Comparison of ENCODE assay signal across 9 cellular contexts in genomic region chr4:87014284-87014782, GRCh38.
DNase-seq lines count a peak whose midpoint lies in the region; ATAC-seq, FAIRE-seq and TF ChIP-seq lines count a peak whose summit lies in the region.
"Had no signal": no experiment of that assay in that cellular context is flagged by ENCODE, and none has a peak within 500 bp of the region (broad histone marks: within the 10 kb centered on the region; RNA-seq: fewer than 3 reads in every experiment).

No MANE protein-coding gene starts in this region.

- intact Hi-C loops in CD4-positive, alpha-beta memory T cell (cut with micrococcal nuclease), result no loop called here
- intact Hi-C loops in PC-9 (cut with micrococcal nuclease; ENCODE audit: unreplicated experiment) (no loop called here), pancreas (cut with DNase I) (loop anchor here in 2 of 3 donors (10.0 kb wide), 1 partner anchor 60 kb away; no protein-coding TSS in a partner anchor)

- H3K27me3 Mint-ChIP-seq in CD4-positive, alpha-beta memory T cell, result no peaks in the 10 kb centered on the region

- H3K27ac Mint-ChIP-seq in CD4-positive, alpha-beta memory T cell, result peak overlapping the region in 1 of 7 donors; percentile 7

- DNase-seq in CD4-positive, alpha-beta memory T cell, result no peak
- DNase-seq in PC-9, result peak in 1 of 2 experiments; percentile 57
- DNase-seq in epithelial cell of prostate (ENCODE audit: low read depth, low spot score), result no peak
- DNase-seq in pancreas, result no peak
- DNase-seq in substantia nigra (lab: John Stamatoyannopoulos, UW), result no peak
- DNase-seq: NCI-H774 had no signal

- H3K27me3 ChIP-seq in CD4-positive, alpha-beta memory T cell (ENCODE audit: insufficient read depth, low read length), result no peaks in the 10 kb centered on the region
- H3K27me3 ChIP-seq in PC-9 (ENCODE audit: insufficient read depth, low read depth) (no peaks in the 10 kb centered on the region), pancreas (no peaks in the 10 kb centered on the region)

- 9 to 13% methylated on average over 2 of the region's 2 CpGs for WGBS in pancreas, 2 donors

- H3K9me3 Mint-ChIP-seq in CD4-positive, alpha-beta memory T cell, result peaks cover 0 to 3% (median 0%) of the 10 kb centered on the region in 8 donors

- ATAC-seq in pancreas (peak in 3 of 4 donors; percentile 4 to 28 (median 14)), GM18519 (IDR thresholded peaks at IDR 0.05; ENCODE audit: low FRiP score, unreplicated experiment) (no peak), GM21381 (IDR thresholded peaks at IDR 0.05; ENCODE audit: unreplicated experiment) (no peak), GM21515 (IDR thresholded peaks at IDR 0.05; ENCODE audit: unreplicated experiment) (no peak)

- H3K4me1 Mint-ChIP-seq in CD4-positive, alpha-beta memory T cell, result peaks cover 61 to 97% (median 79%) of the 10 kb centered on the region in 4 donors

- TF ChIP-seq CTCF in PC-9 (conservative IDR thresholded peaks at IDR 0.05) (no peak), pancreas (IDR thresholded peaks at IDR 0.05) (no peak)

- no peaks in the 10 kb centered on the region for H3K9me2 ChIP-seq in PC-9 (ENCODE audit: insufficient read depth)

- no peaks in the 10 kb centered on the region for H3K36me3 ChIP-seq in CD4-positive, alpha-beta memory T cell (ENCODE audit: insufficient read depth, low read length)
- H3K36me3 ChIP-seq in PC-9 (ENCODE audit: low read depth) (no peaks in the 10 kb centered on the region), pancreas (no peaks in the 10 kb centered on the region)

- POLR2A ChIA-PET in CD4-positive, alpha-beta memory T cell (lab: Charles Lee; ENCODE audit: partially characterized antibody), result interaction anchor here (1.0 kb wide), 1 partner anchor 8 kb away, joined by 3 read pairs; no protein-coding TSS in a partner anchor
- POLR2A ChIA-PET in PC-9 (lab: Charles Lee; ENCODE audit: unreplicated experiment), result no interaction called here

- peaks cover 59% of the 10 kb centered on the region for H3K79me2 ChIP-seq in PC-9 (ENCODE audit: low read depth)

- no peak overlapping the region for H3K27ac ChIP-seq in CD4-positive, alpha-beta memory T cell (ENCODE audit: low read depth, low read length)
- peak overlapping the region; percentile 53 for H3K27ac ChIP-seq in PC-9
- peak overlapping the region; percentile 60 for H3K27ac ChIP-seq in epithelial cell of prostate
- peak overlapping the region; percentile 21 to 98 (median 77) for H3K27ac ChIP-seq in pancreas
- H3K27ac ChIP-seq in substantia nigra (ENCODE audit: low read depth, low read length, poor library complexity, severe bottlenecking), result no peak overlapping the region

- H3K9me3 ChIP-seq in CD4-positive, alpha-beta memory T cell (ENCODE audit: control insufficient read depth in 1 of 2, low read length in 2 of 2), result no peaks in the 10 kb centered on the region
- no peaks in the 10 kb centered on the region for H3K9me3 ChIP-seq in PC-9 (ENCODE audit: insufficient read depth, low read depth)
- H3K9me3 ChIP-seq in pancreas, result no peaks in the 10 kb centered on the region

- H3K4me3 Mint-ChIP-seq in CD4-positive, alpha-beta memory T cell, result peak overlapping the region in 5 of 8 donors; percentile 20 to 74 (median 56)

- peaks cover 4% of the 10 kb centered on the region; the same call in 1 of the 2 replicates for H3F3A ChIP-seq in PC-9 (ENCODE audit: insufficient read depth, low read depth)

- no peak overlapping the region for H3K4me3 ChIP-seq in CD4-positive, alpha-beta memory T cell (ENCODE audit: low read length in 2 of 2)
- H3K4me3 ChIP-seq in PC-9 (no peak overlapping the region), pancreas (peak overlapping the region in 2 of 4 donors; percentile 18 to 29)

- no peak overlapping the region for H2AFZ ChIP-seq in PC-9

- FAIRE-seq in pancreas (lab: Jason Lieb, UNC), result peak; percentile 59

- no peak overlapping the region for H3K4me2 ChIP-seq in PC-9

- peaks cover 81% of the 10 kb centered on the region for H3K4me1 ChIP-seq in CD4-positive, alpha-beta memory T cell (ENCODE audit: insufficient read depth, low read length)
- peaks cover 31% of the 10 kb centered on the region for H3K4me1 ChIP-seq in PC-9 (replicated peaks; ENCODE audit: insufficient read depth)
- peaks cover 46 to 86% (median 86%) of the 10 kb centered on the region in 3 donors for H3K4me1 ChIP-seq in pancreas

- H4K20me1 ChIP-seq in PC-9 (ENCODE audit: insufficient read depth), result no peaks in the 10 kb centered on the region

- BruUV-seq in PC-9 (replicated peaks; lab: Mats Ljungman, UMichigan), result no TSS peak

- CTCF ChIA-PET in CD4-positive, alpha-beta memory T cell (lab: Charles Lee; ENCODE audit: partially characterized antibody), result interaction anchor here (1.2 kb wide), 1 partner anchor 91 kb away, joined by 6 read pairs; no protein-coding TSS in a partner anchor
- CTCF ChIA-PET in PC-9 (lab: Charles Lee), result no interaction called here

- no peaks in the 10 kb centered on the region for H3K36me3 Mint-ChIP-seq in CD4-positive, alpha-beta memory T cell

Comparison
In these comparisons a context has a peak if more than half of its experiments do, and no peak if none do; other contexts are left out.
1. H3K27ac ChIP-seq: peak in PC-9 (single experiment), epithelial cell of prostate (single experiment) and pancreas (4 of 4); none in CD4-positive, alpha-beta memory T cell (single experiment) and substantia nigra (single experiment).
2. ATAC-seq: peak in pancreas (3 of 4); none in GM18519 (single experiment), GM21381 (single experiment) and GM21515 (single experiment).
3. intact Hi-C loops: an anchor here in pancreas (10.0 kb wide); none called in CD4-positive, alpha-beta memory T cell and PC-9.